In genomic region chr2:85811173-85811849, GRCh38 we compare ENCODE assay signal across 11 cellular contexts. TPM values are rescaled to one million over a fixed set of nuclear protein-coding genes. Genes with fewer than 3 reads are reported as not detected.
DNase-seq lines count a peak whose midpoint lies in the region; ATAC-seq, FAIRE-seq and TF ChIP-seq lines count a peak whose summit lies in the region.
"Had no signal": no experiment of that assay in that cellular context is flagged by ENCODE, and none has a peak within 500 bp of the region (broad histone marks: within the 10 kb centered on the region; RNA-seq: fewer than 3 reads in every experiment).

No MANE protein-coding gene starts in this region.

- no peaks in the 10 kb centered on the region for H3K27me3 ChIP-seq in thoracic aorta (replicated peaks; ENCODE audit: insufficient read depth)

- H3K4me3 ChIP-seq in kidney (ENCODE audit: low read length in 2 of 2) (no peak overlapping the region), thoracic aorta (peak overlapping the region; percentile 6)

- no peaks in the 10 kb centered on the region for H3K36me3 ChIP-seq in kidney (ENCODE audit: control insufficient read depth in 1 of 2, insufficient read depth in 2 of 2, low read length in 2 of 2)
- H3K36me3 ChIP-seq in thoracic aorta: no peaks in the 10 kb centered on the region

- H3K9me3 ChIP-seq in kidney (ENCODE audit: control insufficient read depth in 1 of 2, low read length in 2 of 2): no peaks in the 10 kb centered on the region
- H3K9me3 ChIP-seq in thoracic aorta: no peaks in the 10 kb centered on the region

- no peak for FAIRE-seq in kidney (lab: Jason Lieb, UNC)

- DNase-seq in DMS 273 (lab: John Stamatoyannopoulos, UW; ENCODE audit: unreplicated experiment): peak; percentile 38
- DNase-seq in DMS 273 treated with DMSO at 0.1 percent for 48 hours (lab: John Stamatoyannopoulos, UW): no peak
- DNase-seq in astrocyte of the hippocampus (ENCODE audit: low read depth, low spot score): peak; percentile 81
- peak; percentile 80 for DNase-seq in kidney
- no peak for DNase-seq in thoracic aorta (ENCODE audit: low spot score)
- no peak for DNase-seq in NCI-H2171 treated with DMSO at 0.1 percent for 48 hours (lab: John Stamatoyannopoulos, UW)
- no peak for DNase-seq in NCI-H1105 treated with DMSO at 0.1 percent for 48 hours (lab: John Stamatoyannopoulos, UW)
- DNase-seq: activated T-cell treated with anti-CD3 and anti-CD28 coated beads, Interleukin-2, amount 50 U/mL, for 1 hour; NCI-H510A had no signal

- no peak for TF ChIP-seq CTCF in kidney (IDR thresholded peaks at IDR 0.05; ENCODE audit: borderline replicate concordance, extremely low read depth, insufficient read depth)
- no peak for TF ChIP-seq CTCF in thoracic aorta (IDR thresholded peaks at IDR 0.05)

- ATAC-seq in thoracic aorta (ENCODE audit: insufficient number of reproducible peaks, low FRiP score, low read depth) (peak; percentile 41), HG02571 (IDR thresholded peaks at IDR 0.05; ENCODE audit: unreplicated experiment) (no peak)

- no peak overlapping the region for H3K9ac ChIP-seq in kidney (ENCODE audit: low read length in 2 of 2)

- peaks cover 3 to 4% of the 10 kb centered on the region in 2 donors for H3K4me1 ChIP-seq in kidney (ENCODE audit: control insufficient read depth in 1 of 2, insufficient read depth in 1 of 2, low read depth in 1 of 2, low read length in 2 of 2)
- H3K4me1 ChIP-seq in thoracic aorta (ENCODE audit: control insufficient read depth in 1 of 2, low read depth in 2 of 2): peaks cover 8 to 51% of the 10 kb centered on the region in 2 donors

- intact Hi-C loops in kidney (cut with DNase I): loop anchor here (5.0 to 10.0 kb wide), 2 partner anchors 84 to 177 kb away; no protein-coding TSS in a partner anchor

- H3K27ac ChIP-seq in kidney (ENCODE audit: low read depth in 2 of 2, low read length in 2 of 2) (no peak overlapping the region), thoracic aorta (peak overlapping the region; percentile 75 to 79)
- H3K27ac ChIP-seq: 22Rv1 had no signal

RNA-seq across cellular contexts. Expression of gene ATOH8, which starts 57.5 kb away (rescaled TPM):
- 11.2 TPM for total RNA-seq in kidney
- 18.6 TPM for polyA plus RNA-seq in kidney (ENCODE audit: insufficient read depth, low read depth, low replicate concordance)
- total RNA-seq in thoracic aorta: 100 to 1,000 TPM in 1 of 2 donors, 10 to 100 TPM in 1; 78.4 to 207 TPM

Comparison
In these comparisons a context has a peak if more than half of its experiments do, and no peak if none do; other contexts are left out.
1. DNase-seq: peak in DMS 273 (single experiment), astrocyte of the hippocampus (single experiment) and kidney (single experiment); none in DMS 273 treated with DMSO at 0.1 percent for 48 hours (single experiment), thoracic aorta (single experiment), NCI-H2171 treated with DMSO at 0.1 percent for 48 hours (single experiment) and NCI-H1105 treated with DMSO at 0.1 percent for 48 hours (single experiment).
2. H3K27ac ChIP-seq: peak in thoracic aorta (2 of 2); none in kidney (0 of 2).